In genomic region chr21:32772281-32773047, GRCh38 we compare ENCODE assay signal across 8 cellular contexts. TPM values are rescaled to one million over a fixed set of nuclear protein-coding genes. Genes with fewer than 3 reads are reported as not detected.
DNase-seq lines count a peak whose midpoint lies in the region; ATAC-seq and TF ChIP-seq lines count a peak whose summit lies in the region.

No MANE protein-coding gene starts in this region.

- peak; percentile 38 for ATAC-seq in esophagus mucosa

- H3K4me1 ChIP-seq in neutrophil (ENCODE audit: control insufficient read depth in 1 of 2, insufficient read depth in 1 of 2, low read depth in 1 of 2, low read length in 1 of 2) = peaks cover 36 to 40% of the 10 kb centered on the region in 2 experiments
- peaks cover 4% of the 10 kb centered on the region for H3K4me1 ChIP-seq in thymus (ENCODE audit: control insufficient read depth, insufficient read depth, low read length)

- H3K27ac ChIP-seq in neutrophil = peak overlapping the region; percentile 92
- H3K27ac ChIP-seq in thymus (ENCODE audit: low read depth) = peak overlapping the region; percentile 91

- TF ChIP-seq CTCF in neutrophil (IDR thresholded peaks at IDR 0.05) = no peak

- peak; percentile 43 for DNase-seq in DMS153 treated with DMSO at 0.1 percent for 48 hours (lab: John Stamatoyannopoulos, UW; ENCODE audit: unreplicated experiment)
- DNase-seq in DMS153 (lab: John Stamatoyannopoulos, UW) = no peak
- DNase-seq in NCI-H526 treated with DMSO at 0.1 percent for 48 hours (lab: John Stamatoyannopoulos, UW) = peak; percentile 9
- DNase-seq in activated CD8-positive, alpha-beta memory T cell treated with anti-CD3 and anti-CD28 coated beads, Interleukin-2, amount 50 U/mL, for 48 hours = peak; percentile 74
- no peak for DNase-seq in islet precursor cell

- H3K9me3 ChIP-seq in neutrophil (no peaks in the 10 kb centered on the region), thymus (ENCODE audit: control insufficient read depth) (no peaks in the 10 kb centered on the region)

- H3K4me3 ChIP-seq in neutrophil (ENCODE audit: low read depth in 1 of 2, low read length in 1 of 2) (peak overlapping the region; percentile 84 to 87), thymus (ENCODE audit: low read length) (peak overlapping the region; percentile 91)

- H3K27me3 ChIP-seq in neutrophil (no peaks in the 10 kb centered on the region), thymus (ENCODE audit: control insufficient read depth, insufficient read depth) (no peaks in the 10 kb centered on the region)

- 18% methylated on average over 13 of the region's 13 CpGs for WGBS in thymus

- H3K36me3 ChIP-seq in neutrophil (no peaks in the 10 kb centered on the region), thymus (ENCODE audit: control insufficient read depth, insufficient read depth) (peaks cover 3% of the 10 kb centered on the region)

RNA-seq across cellular contexts. Expression of gene PAXBP1, which starts 0.9 kb away (rescaled TPM):
- 16.5 TPM for total RNA-seq in esophagus mucosa
- polyA plus RNA-seq in thymus = 68.6 TPM

RNA-seq across cellular contexts. Expression of gene SYNJ1, which starts 44.7 kb away (rescaled TPM):
- 4.9 TPM for total RNA-seq in esophagus mucosa
- 15.0 TPM for polyA plus RNA-seq in thymus

Comparison
In these comparisons a context has a peak if more than half of its experiments do, and no peak if none do; other contexts are left out.
1. DNase-seq: peak in DMS153 treated with DMSO at 0.1 percent for 48 hours (single experiment), NCI-H526 treated with DMSO at 0.1 percent for 48 hours (single experiment) and activated CD8-positive, alpha-beta memory T cell treated with anti-CD3 and anti-CD28 coated beads, Interleukin-2, amount 50 U/mL, for 48 hours (single experiment); none in DMS153 (single experiment) and islet precursor cell (single experiment).